9 cellular contexts compared by ENCODE assay signal in the genomic region with DNA sequence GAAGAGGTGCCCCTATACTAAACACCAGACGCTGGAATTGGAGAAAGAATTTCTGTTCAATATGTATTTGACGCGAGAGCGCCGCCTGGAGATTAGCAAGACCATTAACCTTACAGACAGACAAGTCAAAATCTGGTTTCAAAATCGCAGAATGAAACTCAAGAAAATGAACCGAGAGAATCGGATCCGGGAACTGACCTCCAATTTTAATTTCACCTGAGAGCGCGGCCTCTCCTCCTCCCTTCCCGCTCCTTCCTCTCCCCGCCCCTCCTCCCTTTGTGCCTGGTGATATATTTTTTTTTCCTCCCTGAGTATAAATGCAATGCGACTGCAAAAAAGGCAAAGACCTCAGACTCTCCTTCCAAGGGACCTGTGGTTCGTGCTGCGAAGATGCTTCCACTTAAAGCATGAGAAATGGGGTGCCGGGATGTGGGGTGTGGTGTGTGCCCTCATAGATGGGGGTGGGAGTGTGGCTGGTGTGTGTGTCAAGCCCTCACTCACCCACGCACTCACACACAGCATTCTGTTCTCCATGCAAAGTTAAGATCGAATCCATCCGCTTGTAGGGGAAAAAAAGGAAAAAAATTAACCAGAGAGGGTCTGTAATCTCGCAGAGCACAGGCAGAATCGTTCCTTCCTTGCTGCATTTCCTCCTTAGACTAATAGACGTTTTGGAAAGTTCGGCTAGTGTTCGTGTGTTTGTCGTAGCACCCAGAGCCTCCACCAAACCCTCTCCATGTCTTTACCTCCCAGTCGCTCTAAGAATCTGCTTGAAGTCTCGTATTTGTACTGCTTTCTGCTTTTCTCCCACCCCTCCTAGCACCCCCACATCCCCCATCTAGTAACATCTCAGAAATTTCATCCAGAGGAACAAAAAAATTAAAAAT. TPM values are rescaled to one million over a fixed set of nuclear protein-coding genes. Genes with fewer than 3 reads are reported as not detected.
DNase-seq lines count a peak whose midpoint lies in the region; ATAC-seq and TF ChIP-seq lines count a peak whose summit lies in the region.
"Had no signal": no experiment of that assay in that cellular context is flagged by ENCODE, and none has a peak within 500 bp of the region (broad histone marks: within the 10 kb centered on the region; RNA-seq: fewer than 3 reads in every experiment).

No MANE protein-coding gene starts in this region.

- H3K9me3 ChIP-seq in AG04450 (ENCODE audit: control insufficient read depth, insufficient read depth, low read length) (peaks cover 18% of the 10 kb centered on the region), spleen (peaks cover 0 to 9% (median 0%) of the 10 kb centered on the region in 8 donors)

- in situ Hi-C loops in brain microvascular endothelial cell (cut with HindIII; ENCODE audit: low pct_ligation_motif_present, low sequenced_read_pairs), result no loop called here

- H3K36me3 Mint-ChIP-seq in naive thymus-derived CD8-positive, alpha-beta T cell, result peaks cover 0 to 13% (median 0%) of the 10 kb centered on the region in 3 donors

- peak overlapping the region in 9 of 10 donors; percentile 25 to 80 (median 55) for H3K4me3 Mint-ChIP-seq in naive thymus-derived CD8-positive, alpha-beta T cell

- 3 to 6% (median 5%) methylated on average over 28 of the region's 28 CpGs for WGBS in spleen, 5 donors

- intact Hi-C loops in spleen (cut with DNase I; ENCODE audit: low total_unique reads), result no loop called here

- CTCF ChIA-PET in AG04450 (lab: Charles Lee), result interaction anchor here (1.5 kb wide), 1 partner anchor 16 kb away, joined by 6 read pairs; no protein-coding TSS in a partner anchor

- TF ChIP-seq CTCF in AG04450 (IDR thresholded peaks at IDR 0.05; ENCODE audit: low read depth, low read length) (peak; percentile 56), GM12865 (IDR thresholded peaks at IDR 0.05; ENCODE audit: insufficient read depth, low read depth, low read length, missing control alignments) (peak; percentile 57), brain microvascular endothelial cell (IDR thresholded peaks at IDR 0.05; ENCODE audit: low read depth, low read length, missing control alignments) (peak; percentile 66), spleen (IDR thresholded peaks at IDR 0.05 in 8 of 11, conservative IDR thresholded peaks at IDR 0.05 in 3 of 11) (no peak)

- POLR2A ChIA-PET in AG04450 (lab: Yijun Ruan, JAX), result no interaction called here
- POLR2A ChIA-PET in naive thymus-derived CD8-positive, alpha-beta T cell (lab: Charles Lee), result interaction anchor here (1.1 kb wide), 1 partner anchor 8 kb away, joined by 4 read pairs; no protein-coding TSS in a partner anchor

- H3K36me3 ChIP-seq in brain microvascular endothelial cell (replicated peaks) (no peaks in the 10 kb centered on the region), spleen (no peaks in the 10 kb centered on the region)

- H3K4me1 ChIP-seq in spleen, result peaks cover 14 to 43% (median 34%) of the 10 kb centered on the region in 6 donors

- peaks cover 36 to 58% (median 41%) of the 10 kb centered on the region in 4 donors for H3K4me1 Mint-ChIP-seq in naive thymus-derived CD8-positive, alpha-beta T cell

- peaks cover 94% of the 10 kb centered on the region for H3K27me3 ChIP-seq in AG04450 (ENCODE audit: control insufficient read depth, insufficient read depth, low read length)
- peaks cover 92% of the 10 kb centered on the region for H3K27me3 ChIP-seq in brain microvascular endothelial cell (replicated peaks)
- peaks cover 30 to 100% (median 100%) of the 10 kb centered on the region in 7 donors for H3K27me3 ChIP-seq in spleen (replicated peaks in 1 of 7)

- H3K27me3 Mint-ChIP-seq in naive thymus-derived CD8-positive, alpha-beta T cell, result peaks cover 78 to 99% (median 87%) of the 10 kb centered on the region in 5 donors

- TF ChIP-seq POLR2A in spleen (IDR thresholded peaks at IDR 0.05), result no peak

- ATAC-seq in naive thymus-derived CD8-positive, alpha-beta T cell, result peak in 1 of 2 donors; percentile 39

- DNase-seq in AG04450 (ENCODE audit: low read depth, low spot score) (no peak), GM12865 (ENCODE audit: low read depth) (peak; percentile 78), NCI-H2227 treated with DMSO at 0.1 percent for 48 hours (lab: John Stamatoyannopoulos, UW) (peak; percentile 10), brain microvascular endothelial cell (no peak), NCI-H2029 treated with DMSO at 0.1 percent for 48 hours (lab: John Stamatoyannopoulos, UW) (no peak), spleen (no peak), NCI-H526 (lab: John Stamatoyannopoulos, UW) (no peak)
- peak in 3 of 10 donors; percentile 43 to 62 (median 44) for DNase-seq in naive thymus-derived CD8-positive, alpha-beta T cell

- no peak overlapping the region for H3K27ac ChIP-seq in AG04450 (ENCODE audit: low read depth, low read length)
- no peak overlapping the region for H3K27ac ChIP-seq in brain microvascular endothelial cell
- H3K27ac ChIP-seq in spleen, result no peak overlapping the region

- H3K4me3 ChIP-seq in AG04450 (ENCODE audit: low read depth, low read length) (no peak overlapping the region), GM12865 (ENCODE audit: low read depth, low read length) (no peak overlapping the region), brain microvascular endothelial cell (ENCODE audit: low read depth, low read length) (no peak overlapping the region), spleen (peak overlapping the region in 1 of 8 donors; percentile 22)

- peak overlapping the region in 1 of 10 donors; percentile 68 for H3K27ac Mint-ChIP-seq in naive thymus-derived CD8-positive, alpha-beta T cell

- H3K9me3 Mint-ChIP-seq in naive thymus-derived CD8-positive, alpha-beta T cell, result peaks cover 0 to 15% (median 0%) of the 10 kb centered on the region in 9 donors

RNA-seq across cellular contexts. Expression of a gene that starts 4.5 kb away (rescaled TPM):
- polyA plus RNA-seq in AG04450 (2011; rRNA removed), result not detected in 2 replicates
- polyA minus RNA-seq in AG04450 (2011; rRNA and poly(A)+ RNA removed), result not detected in 2 replicates
- not detected for total RNA-seq in naive thymus-derived CD8-positive, alpha-beta T cell
- polyA plus RNA-seq in naive thymus-derived CD8-positive, alpha-beta T cell, result not detected
- total RNA-seq in spleen, result not detected
- polyA plus RNA-seq in spleen, result not detected

RNA-seq across cellular contexts. Expression of a gene that starts 10.5 kb away (rescaled TPM):
- polyA plus RNA-seq in AG04450 (2011; rRNA removed), result not detected in 2 replicates
- not detected in 2 replicates for polyA minus RNA-seq in AG04450 (2011; rRNA and poly(A)+ RNA removed)
- total RNA-seq in naive thymus-derived CD8-positive, alpha-beta T cell, result not detected
- polyA plus RNA-seq in naive thymus-derived CD8-positive, alpha-beta T cell, result not detected
- total RNA-seq in spleen, result not detected
- polyA plus RNA-seq in spleen, result under 1 TPM in 1 of 3 donors, not detected in 2; 0.05 TPM

RNA-seq across cellular contexts. Expression of a gene that starts 14.7 kb away (rescaled TPM):
- polyA plus RNA-seq in AG04450 (2011; rRNA removed) (not detected in 2 replicates), spleen (not detected)
- polyA minus RNA-seq in AG04450 (2011; rRNA and poly(A)+ RNA removed), result not detected in 2 replicates
- not detected for total RNA-seq in naive thymus-derived CD8-positive, alpha-beta T cell
- polyA plus RNA-seq in naive thymus-derived CD8-positive, alpha-beta T cell, result not detected
- total RNA-seq in spleen, result not detected

RNA-seq across cellular contexts. Expression of a gene that starts 16.5 kb away (rescaled TPM):
- polyA plus RNA-seq in AG04450 (2011; rRNA removed) (not detected in 2 replicates), spleen (not detected)
- not detected in 2 replicates for polyA minus RNA-seq in AG04450 (2011; rRNA and poly(A)+ RNA removed)
- total RNA-seq in naive thymus-derived CD8-positive, alpha-beta T cell, result not detected
- not detected for polyA plus RNA-seq in naive thymus-derived CD8-positive, alpha-beta T cell
- total RNA-seq in spleen, result not detected
- total RNA-seq: HT1080 had no signal

RNA-seq across cellular contexts. Expression of a gene that starts 19.3 kb away (rescaled TPM):
- polyA plus RNA-seq in AG04450 (2011; rRNA removed) (0.05 TPM in 2 replicates), spleen (under 1 TPM in 2 of 3 donors, not detected in 1; 0.04 to 0.10 TPM)
- not detected in 2 replicates for polyA minus RNA-seq in AG04450 (2011; rRNA and poly(A)+ RNA removed)
- total RNA-seq in naive thymus-derived CD8-positive, alpha-beta T cell, result not detected
- polyA plus RNA-seq in naive thymus-derived CD8-positive, alpha-beta T cell, result not detected
- not detected for total RNA-seq in spleen

Comparison
In these comparisons a context has a peak if more than half of its experiments do, and no peak if none do; other contexts are left out.
1. DNase-seq: peak in GM12865 (single experiment) and NCI-H2227 treated with DMSO at 0.1 percent for 48 hours (single experiment); none in AG04450 (single experiment), brain microvascular endothelial cell (single experiment), NCI-H2029 treated with DMSO at 0.1 percent for 48 hours (single experiment), spleen (single experiment) and NCI-H526 (0 of 2).
2. CTCF ChIP-seq: peak in AG04450 (single experiment), GM12865 (single experiment) and brain microvascular endothelial cell (single experiment); none in spleen (0 of 11).